24 cellular contexts compared by ENCODE assay signal in the genomic region with DNA sequence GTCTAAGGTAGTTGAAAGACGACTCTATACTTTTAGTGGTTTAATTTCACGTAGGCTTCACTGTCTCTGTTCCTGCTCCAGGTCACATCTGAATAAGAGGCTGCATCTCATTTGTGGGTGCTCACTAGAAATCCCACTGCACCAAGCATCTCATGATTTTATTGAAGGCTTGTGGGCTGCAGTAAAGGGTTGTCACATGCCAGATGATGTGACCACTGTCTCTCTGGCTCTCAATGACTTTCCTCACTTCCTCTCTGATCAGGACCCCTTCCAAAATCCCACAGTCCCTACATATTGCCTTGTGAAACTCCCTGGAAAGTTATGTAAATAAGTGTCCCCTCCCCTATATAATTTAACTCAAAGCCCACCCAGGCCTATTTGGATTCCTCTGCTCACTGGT. TPM values are rescaled to one million over a fixed set of nuclear protein-coding genes. Genes with fewer than 3 reads are reported as not detected.
DNase-seq lines count a peak whose midpoint lies in the region; ATAC-seq, FAIRE-seq and TF ChIP-seq lines count a peak whose summit lies in the region.
"Had no signal": no experiment of that assay in that cellular context is flagged by ENCODE, and none has a peak within 500 bp of the region (broad histone marks: within the 10 kb centered on the region; RNA-seq: fewer than 3 reads in every experiment).

No MANE protein-coding gene starts in this region.

- WGBS in GM12878 (ENCODE audit: insufficient coverage, insufficient replicate concordance, low lambda C conversion rate, missing lambda C conversion rate), result 76% methylated on average over 2 of the region's 2 CpGs

- H3F3A ChIP-seq in DOHH2 (ENCODE audit: control insufficient read depth, insufficient read depth) (peaks cover 19% of the 10 kb centered on the region), OCI-LY1 (ENCODE audit: insufficient read depth, low read length) (no peaks in the 10 kb centered on the region)

- H3K9ac ChIP-seq in OCI-LY1 (ENCODE audit: low read length), result no peak overlapping the region
- no peak overlapping the region for H3K9ac ChIP-seq in GM12878 (ENCODE audit: control insufficient read depth, insufficient read depth, low read length)
- H3K9ac ChIP-seq: BLaER1 treated with 17β-estradiol and CSF1 and Interleukin-3, amounts not matched to agents 10 nM and 100 nM had no signal

- peaks cover 29 to 60% (median 39%) of the 10 kb centered on the region in 3 donors for H3K4me1 Mint-ChIP-seq in naive B cell
- peaks cover 8% of the 10 kb centered on the region for H3K4me1 Mint-ChIP-seq in activated CD8-positive, alpha-beta memory T cell treated with anti-CD3 and anti-CD28 coated beads, Interleukin-2, amount 10 ng/mL, durations not matched to agents 7 days and 5 days
- H3K4me1 Mint-ChIP-seq in T-helper 2 cell treated with Interferon-gamma antibody and Interleukin-4, amounts not matched to agents 5 μg/mL and 100 μg/mL, for 36 hours (ENCODE audit: low read depth), result peaks cover 7% of the 10 kb centered on the region

- in situ Hi-C loops in GM12878 (cut with MboI), result no loop called here

- H3K27ac ChIP-seq in DOHH2 (ENCODE audit: low read depth, low read length), result peak overlapping the region; percentile 98
- peak overlapping the region; percentile 92 for H3K27ac ChIP-seq in OCI-LY1 (ENCODE audit: low read depth, low read length, poor library complexity, severe bottlenecking)
- no peak overlapping the region for H3K27ac ChIP-seq in GM12878 (ENCODE audit: control insufficient read depth, insufficient read depth)
- H3K27ac ChIP-seq: BLaER1 treated with 17β-estradiol and CSF1 and Interleukin-3, amounts not matched to agents 10 nM and 100 nM; SJCRH30 had no signal

- CTCF ChIA-PET in GM12878 (lab: Yijun Ruan, JAX), result no interaction called here
- CTCF ChIA-PET in activated CD8-positive, alpha-beta memory T cell treated with anti-CD3 and anti-CD28 coated beads, Interleukin-2, amount 10 ng/mL, durations not matched to agents 7 days and 5 days (lab: Charles Lee), result no interaction called here

- H3K4me1 ChIP-seq in DOHH2 (ENCODE audit: control insufficient read depth, low read length), result peaks cover 59% of the 10 kb centered on the region
- peaks cover 42% of the 10 kb centered on the region for H3K4me1 ChIP-seq in OCI-LY1 (ENCODE audit: insufficient read depth, low read length, severe bottlenecking)
- peaks cover 11% of the 10 kb centered on the region for H3K4me1 ChIP-seq in GM12878 (ENCODE audit: control insufficient read depth, insufficient read depth, low read length)

- POLR2A ChIA-PET in GM12878 (lab: Charles Lee), result no interaction called here

- no peaks in the 10 kb centered on the region for H3K36me3 Mint-ChIP-seq in naive B cell
- H3K36me3 Mint-ChIP-seq in activated CD8-positive, alpha-beta memory T cell treated with anti-CD3 and anti-CD28 coated beads, Interleukin-2, amount 10 ng/mL, durations not matched to agents 7 days and 5 days, result no peaks in the 10 kb centered on the region
- H3K36me3 Mint-ChIP-seq in T-helper 2 cell treated with Interferon-gamma antibody and Interleukin-4, amounts not matched to agents 5 μg/mL and 100 μg/mL, for 36 hours (ENCODE audit: low read depth), result no peaks in the 10 kb centered on the region

- no TSS peak for BruUV-seq in GM12878 (replicated peaks; lab: Mats Ljungman, UMichigan)

- H3K4me2 ChIP-seq in DOHH2 (ENCODE audit: low read length) (peak overlapping the region; percentile 89), OCI-LY1 (ENCODE audit: low read length) (no peak overlapping the region), GM12878 (ENCODE audit: control insufficient read depth, insufficient read depth) (no peak overlapping the region)

- no peaks in the 10 kb centered on the region for H3K27me3 ChIP-seq in DOHH2 (ENCODE audit: control insufficient read depth, low read length)
- no peaks in the 10 kb centered on the region for H3K27me3 ChIP-seq in OCI-LY1 (ENCODE audit: insufficient read depth, low read length)
- H3K27me3 ChIP-seq in GM12878 (replicated peaks in 1 of 2; ENCODE audit: control insufficient read depth in 2 of 2, insufficient read depth in 2 of 2, low read length in 1 of 2), result no peaks in the 10 kb centered on the region
- H3K27me3 ChIP-seq: BLaER1 treated with 17β-estradiol and CSF1 and Interleukin-3, amounts not matched to agents 10 nM and 100 nM; MG63; SJCRH30 had no signal

- DNase-seq in GM12878 (ENCODE audit: low read depth, low spot score) (no peak), naive B cell (peak; percentile 29)
- no peak for DNase-seq in activated CD8-positive, alpha-beta memory T cell treated with anti-CD3 and anti-CD28 coated beads, Interleukin-2, amount 10 ng/mL, durations not matched to agents 7 days and 5 days
- no peak for DNase-seq in T-helper 2 cell treated with Interferon-gamma antibody and Interleukin-4, amounts not matched to agents 5 μg/mL and 100 μg/mL, for 36 hours (ENCODE audit: low spot score)
- DNase-seq: CD4-positive, alpha-beta T cell; DMS53; KBM-7; MG63; NCI-H1048; NCI-H1417; NCI-H1694; NCI-H2029 treated with DMSO at 0.1 percent for 48 hours; NCI-H526 treated with DMSO at 0.1 percent for 48 hours; SJCRH30 had no signal

- FAIRE-seq in GM12878 (lab: Jason Lieb, UNC), result no peak
- FAIRE-seq: D721Med, G401.6, H54, HepG2 had no signal

- intact Hi-C loops in GM12878 (cut with micrococcal nuclease; ENCODE audit: unreplicated experiment), result no loop called here

- SMC1A ChIA-PET in GM12878 (lab: Charles Lee; ENCODE audit: uncharacterized antibody, unreplicated experiment), result interaction anchor here (1.0 to 1.1 kb wide), 2 partner anchors 10 to 14 kb away, joined by 3 read pairs; no protein-coding TSS in a partner anchor

- H2AFZ ChIP-seq in OCI-LY1 (ENCODE audit: low read length) (no peak overlapping the region), GM12878 (ENCODE audit: control insufficient read depth, low read depth, low read length) (no peak overlapping the region)

- H3K9me3 ChIP-seq in DOHH2 (ENCODE audit: control insufficient read depth, insufficient read depth, low read length), result no peaks in the 10 kb centered on the region
- no peaks in the 10 kb centered on the region for H3K9me3 ChIP-seq in OCI-LY1 (ENCODE audit: low read length)
- no peaks in the 10 kb centered on the region for H3K9me3 ChIP-seq in GM12878 (replicated peaks; ENCODE audit: control insufficient read depth, insufficient read depth, low read length)
- H3K9me3 ChIP-seq: BLaER1 treated with 17β-estradiol and CSF1 and Interleukin-3, amounts not matched to agents 10 nM and 100 nM; MG63; SJCRH30 had no signal

- TF ChIP-seq EP300 in GM12878 (IDR thresholded peaks at IDR 0.05; ENCODE audit: borderline replicate concordance in 1 of 2, control insufficient read depth in 1 of 2, low read depth in 2 of 2, low read length in 2 of 2), result no peak

- no peaks in the 10 kb centered on the region for H4K20me1 ChIP-seq in DOHH2 (ENCODE audit: control insufficient read depth, insufficient read depth, low read depth, low read length)
- no peaks in the 10 kb centered on the region for H4K20me1 ChIP-seq in OCI-LY1 (ENCODE audit: insufficient read depth, low read length)
- no peaks in the 10 kb centered on the region for H4K20me1 ChIP-seq in GM12878 (ENCODE audit: control insufficient read depth, insufficient read depth)
- H4K20me1 ChIP-seq: BLaER1 treated with 17β-estradiol and CSF1 and Interleukin-3, amounts not matched to agents 10 nM and 100 nM had no signal

- H3K4me3 Mint-ChIP-seq in naive B cell, result peak overlapping the region; percentile 6 to 74 (median 54)
- H3K4me3 Mint-ChIP-seq in activated CD8-positive, alpha-beta memory T cell treated with anti-CD3 and anti-CD28 coated beads, Interleukin-2, amount 10 ng/mL, durations not matched to agents 7 days and 5 days, result no peak overlapping the region
- no peak overlapping the region for H3K4me3 Mint-ChIP-seq in T-helper 2 cell treated with Interferon-gamma antibody and Interleukin-4, amounts not matched to agents 5 μg/mL and 100 μg/mL, for 36 hours
- H3K4me3 Mint-ChIP-seq: CD4-positive, alpha-beta T cell had no signal

- RAD21 ChIA-PET in GM12878 (lab: Charles Lee; ENCODE audit: unreplicated experiment), result interaction anchor here (0.7 kb wide), 1 partner anchor 9 kb away, joined by 3 read pairs; no protein-coding TSS in a partner anchor

- H3K79me2 ChIP-seq in DOHH2 (ENCODE audit: control insufficient read depth, low read length) (no peaks in the 10 kb centered on the region), OCI-LY1 (ENCODE audit: insufficient read depth, low read length) (no peaks in the 10 kb centered on the region), GM12878 (ENCODE audit: control insufficient read depth, insufficient read depth, low read length) (no peaks in the 10 kb centered on the region)

- peak overlapping the region; percentile 18 to 97 (median 84) for H3K27ac Mint-ChIP-seq in naive B cell
- no peak overlapping the region for H3K27ac Mint-ChIP-seq in activated CD8-positive, alpha-beta memory T cell treated with anti-CD3 and anti-CD28 coated beads, Interleukin-2, amount 10 ng/mL, durations not matched to agents 7 days and 5 days
- no peak overlapping the region for H3K27ac Mint-ChIP-seq in T-helper 2 cell treated with Interferon-gamma antibody and Interleukin-4, amounts not matched to agents 5 μg/mL and 100 μg/mL, for 36 hours
- H3K27ac Mint-ChIP-seq: CD4-positive, alpha-beta T cell had no signal

- H3K36me3 ChIP-seq in DOHH2 (ENCODE audit: control insufficient read depth, low read length) (peaks cover 5% of the 10 kb centered on the region), OCI-LY1 (ENCODE audit: insufficient read depth, low read length) (no peaks in the 10 kb centered on the region), GM12878 (ENCODE audit: control insufficient read depth in 2 of 2, insufficient read depth in 2 of 2, low read length in 1 of 2) (no peaks in the 10 kb centered on the region)
- H3K36me3 ChIP-seq: BLaER1 treated with 17β-estradiol and CSF1 and Interleukin-3, amounts not matched to agents 10 nM and 100 nM; MG63; SJCRH30 had no signal

- H3K4me3 ChIP-seq in DOHH2 (ENCODE audit: low read length) (no peak overlapping the region), OCI-LY1 (ENCODE audit: low read depth, low read length, poor library complexity, severe bottlenecking) (no peak overlapping the region), GM12878 (no peak overlapping the region)
- H3K4me3 ChIP-seq: BLaER1 treated with 17β-estradiol and CSF1 and Interleukin-3, amounts not matched to agents 10 nM and 100 nM; MG63; SJCRH30 had no signal

- H3K9me2 ChIP-seq in DOHH2 (replicated peaks; ENCODE audit: control insufficient read depth, low read length) (no peaks in the 10 kb centered on the region), OCI-LY1 (ENCODE audit: low read depth, low read length) (no peaks in the 10 kb centered on the region)

- ATAC-seq in GM12878 (0 out of 3 replicates have a peak, but pooled peaks have one; percentile 12), naive B cell (ENCODE audit: low read depth in 2 of 2) (no peak), GM18519 (IDR thresholded peaks at IDR 0.05; ENCODE audit: low FRiP score, unreplicated experiment) (no peak), HG03175 (IDR thresholded peaks at IDR 0.05; ENCODE audit: unreplicated experiment) (no peak)
- no peak for ATAC-seq in activated CD8-positive, alpha-beta memory T cell treated with anti-CD3 and anti-CD28 coated beads, Interleukin-2, amount 10 ng/mL, durations not matched to agents 7 days and 5 days
- ATAC-seq: HepG2, Right ventricle myocardium inferior had no signal

- peaks cover 0 to 3% (median 0%) of the 10 kb centered on the region in 7 donors for H3K9me3 Mint-ChIP-seq in naive B cell
- H3K9me3 Mint-ChIP-seq in activated CD8-positive, alpha-beta memory T cell treated with anti-CD3 and anti-CD28 coated beads, Interleukin-2, amount 10 ng/mL, durations not matched to agents 7 days and 5 days (ENCODE audit: low read depth), result no peaks in the 10 kb centered on the region
- H3K9me3 Mint-ChIP-seq in T-helper 2 cell treated with Interferon-gamma antibody and Interleukin-4, amounts not matched to agents 5 μg/mL and 100 μg/mL, for 36 hours, result no peaks in the 10 kb centered on the region
- H3K9me3 Mint-ChIP-seq: CD4-positive, alpha-beta T cell had no signal

- no peak for TF ChIP-seq CTCF in DOHH2 (IDR thresholded peaks at IDR 0.05; ENCODE audit: low read depth, low read length, poor library complexity, severe bottlenecking)
- TF ChIP-seq CTCF in OCI-LY1 (IDR thresholded peaks at IDR 0.05; ENCODE audit: low read length), result no peak
- TF ChIP-seq CTCF in GM12878 (IDR thresholded peaks at IDR 0.05 in 2 of 3, conservative IDR thresholded peaks at IDR 0.05 in 1 of 3; ENCODE audit: control insufficient read depth in 2 of 3, extremely low read depth in 1 of 3, insufficient read depth in 1 of 3, low read depth in 3 of 3, low read length in 3 of 3), result no peak

- no peak for TF ChIP-seq POLR2A in GM12878 (IDR thresholded peaks at IDR 0.05; ENCODE audit: low read depth, low read length)

- TF ChIP-seq RAD21 in GM12878 (IDR thresholded peaks at IDR 0.05; ENCODE audit: insufficient read depth, low read depth, low read length), result no peak

- no peaks in the 10 kb centered on the region for H3K27me3 Mint-ChIP-seq in naive B cell
- H3K27me3 Mint-ChIP-seq in activated CD8-positive, alpha-beta memory T cell treated with anti-CD3 and anti-CD28 coated beads, Interleukin-2, amount 10 ng/mL, durations not matched to agents 7 days and 5 days, result no peaks in the 10 kb centered on the region
- peaks cover 2% of the 10 kb centered on the region for H3K27me3 Mint-ChIP-seq in T-helper 2 cell treated with Interferon-gamma antibody and Interleukin-4, amounts not matched to agents 5 μg/mL and 100 μg/mL, for 36 hours (ENCODE audit: low read depth)

RNA-seq across cellular contexts. Expression of a gene that starts 8.9 kb away (rescaled TPM):
- total RNA-seq in GM12878 (2013; cell fraction: nucleolus; rRNA removed), result 5.1 and 6.8 TPM in 2 replicates
- 16.1 and 16.8 TPM in 2 replicates for total RNA-seq in GM12878 (2014; rRNA removed)
- 33.2 and 35.1 TPM in 2 replicates for total RNA-seq in GM12878 (2014; rRNA removed; fragmentation: Illumina TruSeq; extraction: Trizol)
- 22.9 and 25.8 TPM in 2 replicates for total RNA-seq in GM12878 (2021)
- polyA plus RNA-seq in GM12878 (2011; ENCODE audit: low read depth), result 77.6 TPM
- polyA plus RNA-seq in GM12878 (2011; rRNA removed), result 61.9 and 65.4 TPM in 2 replicates
- polyA plus RNA-seq in GM12878 (2011; cell fraction: cytosol; rRNA removed), result 29.7 and 40.7 TPM in 2 replicates
- polyA plus RNA-seq in GM12878 (2011; cell fraction: nucleus; rRNA removed), result 16.4 and 19.1 TPM in 2 replicates
- polyA plus RNA-seq in GM12878 (2012), result 28.7 and 50.2 TPM in 2 replicates
- polyA plus RNA-seq in GM12878 (2014; fragmentation: Illumina TruSeq; extraction: Trizol), result 54.6 and 59.8 TPM in 2 replicates
- 100 to 1,000 TPM; 114 to 117 TPM for polyA plus RNA-seq in GM12878 (2014; fragmentation: Nextera tagmentation; extraction: Ambion mirVana)
- polyA plus RNA-seq in GM12878 (2014; rRNA removed), result 16.7 and 29.7 TPM in 2 replicates
- 10 to 100 TPM; 52.3 to 66.1 TPM for polyA plus RNA-seq in GM12878 (2016; fragmentation: Nextera tagmentation; extraction: Ambion mirVana)
- 21.1 and 23.9 TPM in 2 replicates for polyA minus RNA-seq in GM12878 (2011; rRNA and poly(A)+ RNA removed)
- 9.5 and 10.4 TPM in 2 replicates for polyA minus RNA-seq in GM12878 (2011; cell fraction: cytosol; rRNA and poly(A)+ RNA removed)
- polyA minus RNA-seq in GM12878 (2011; cell fraction: nucleus; rRNA and poly(A)+ RNA removed), result 2.1 and 3.4 TPM in 2 replicates
- polyA plus RNA-seq in naive B cell (ENCODE audit: low read depth in 6 of 6), result 100 to 1,000 TPM in 5 of 6 donors, 10 to 100 TPM in 1; 87.0 to 209 (median 123) TPM
- 10 to 100 TPM; 24.7 to 32.0 TPM for total RNA-seq in activated CD8-positive, alpha-beta memory T cell treated with anti-CD3 and anti-CD28 coated beads, Interleukin-2, amount 10 ng/mL, durations not matched to agents 7 days and 5 days

RNA-seq across cellular contexts. Expression of a gene that starts 16.6 kb away (rescaled TPM):
- 31.2 and 36.2 TPM in 2 replicates for total RNA-seq in GM12878 (2013; cell fraction: nucleolus; rRNA removed)
- total RNA-seq in GM12878 (2014; rRNA removed) (72.7 and 93.4 TPM in 2 replicates), GM12878 (2014; rRNA removed; fragmentation: Illumina TruSeq; extraction: Trizol) (128 and 135 TPM in 2 replicates), GM12878 (2021) (163 and 166 TPM in 2 replicates)
- polyA plus RNA-seq in GM12878 (2011; ENCODE audit: low read depth), result 82.2 TPM
- polyA plus RNA-seq in GM12878 (2011; rRNA removed) (82.6 and 145 TPM in 2 replicates), GM12878 (2014; fragmentation: Illumina TruSeq; extraction: Trizol) (109 and 122 TPM in 2 replicates), GM12878 (2014; fragmentation: Nextera tagmentation; extraction: Ambion mirVana) (100 to 1,000 TPM in 1 of 2 experiments, 10 to 100 TPM in 1; 69.5 to 123 TPM), GM12878 (2014; rRNA removed) (47.2 and 61.6 TPM in 2 replicates), GM12878 (2016; fragmentation: Nextera tagmentation; extraction: Ambion mirVana) (100 to 1,000 TPM; 202 to 234 TPM), naive B cell (ENCODE audit: low read depth in 6 of 6) (100 to 1,000 TPM in 2 of 6 donors, 10 to 100 TPM in 4; 92.4 to 113 (median 96.2) TPM)
- polyA plus RNA-seq in GM12878 (2011; cell fraction: cytosol; rRNA removed), result 19.1 and 19.7 TPM in 2 replicates
- 17.7 and 26.7 TPM in 2 replicates for polyA plus RNA-seq in GM12878 (2011; cell fraction: nucleus; rRNA removed)
- polyA plus RNA-seq in GM12878 (2012), result 79.3 and 83.7 TPM in 2 replicates
- polyA minus RNA-seq in GM12878 (2011; rRNA and poly(A)+ RNA removed), result 36.7 and 54.7 TPM in 2 replicates
- polyA minus RNA-seq in GM12878 (2011; cell fraction: cytosol; rRNA and poly(A)+ RNA removed), result 28.3 and 36.0 TPM in 2 replicates
- 9.1 and 13.7 TPM in 2 replicates for polyA minus RNA-seq in GM12878 (2011; cell fraction: nucleus; rRNA and poly(A)+ RNA removed)
- 100 to 1,000 TPM; 105 to 169 TPM for total RNA-seq in activated CD8-positive, alpha-beta memory T cell treated with anti-CD3 and anti-CD28 coated beads, Interleukin-2, amount 10 ng/mL, durations not matched to agents 7 days and 5 days

Comparison
In these comparisons a context has a peak if more than half of its experiments do, and no peak if none do; other contexts are left out.
1. H3K27ac Mint-ChIP-seq: peak in naive B cell (6 of 6); none in activated CD8-positive, alpha-beta memory T cell treated with anti-CD3 and anti-CD28 coated beads, Interleukin-2, amount 10 ng/mL, durations not matched to agents 7 days and 5 days (single experiment) and T-helper 2 cell treated with Interferon-gamma antibody and Interleukin-4, amounts not matched to agents 5 μg/mL and 100 μg/mL, for 36 hours (single experiment).
2. H3K4me3 Mint-ChIP-seq: peak in naive B cell (8 of 8); none in activated CD8-positive, alpha-beta memory T cell treated with anti-CD3 and anti-CD28 coated beads, Interleukin-2, amount 10 ng/mL, durations not matched to agents 7 days and 5 days (single experiment) and T-helper 2 cell treated with Interferon-gamma antibody and Interleukin-4, amounts not matched to agents 5 μg/mL and 100 μg/mL, for 36 hours (single experiment).